Comparison of ENCODE assay signal across 14 cellular contexts in the genomic region with DNA sequence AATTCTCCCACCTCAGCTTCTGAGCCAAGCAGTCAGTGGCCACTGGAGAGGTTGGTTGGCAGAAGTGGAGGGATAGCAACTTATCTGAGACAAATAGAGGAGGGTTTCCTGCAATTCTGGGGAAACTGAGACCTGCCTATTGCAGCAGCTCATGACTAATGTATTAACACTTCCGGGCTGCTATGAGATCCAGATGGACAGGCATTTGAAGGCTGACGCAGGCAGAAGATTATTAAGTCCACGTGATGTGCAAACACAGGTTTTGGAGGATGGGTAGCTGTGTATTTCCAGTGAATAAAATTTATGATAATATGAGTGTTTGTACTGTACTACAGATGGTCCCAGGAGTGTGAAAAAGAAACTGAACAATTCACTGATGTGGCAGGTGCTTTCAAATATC. TPM values are rescaled to one million over a fixed set of nuclear protein-coding genes. Genes with fewer than 3 reads are reported as not detected.
DNase-seq lines count a peak whose midpoint lies in the region; TF ChIP-seq lines count a peak whose summit lies in the region.
"Had no signal": no experiment of that assay in that cellular context is flagged by ENCODE, and none has a peak within 500 bp of the region (broad histone marks: within the 10 kb centered on the region; RNA-seq: fewer than 3 reads in every experiment).

No MANE protein-coding gene starts in this region.

- no peak overlapping the region for H3K4me3 Mint-ChIP-seq in activated naive CD4-positive, alpha-beta T cell treated with anti-CD3 and anti-CD28 coated beads, Interleukin-2, amount 50 U/mL, for 24 hours
- H3K4me3 Mint-ChIP-seq in activated naive CD4-positive, alpha-beta T cell treated with anti-CD3 and anti-CD28 coated beads, Interleukin-2, amount 10 ng/mL, durations not matched to agents 7 days and 5 days = no peak overlapping the region
- no peak overlapping the region for H3K4me3 Mint-ChIP-seq in osteocyte (ENCODE audit: unreplicated experiment)
- H3K4me3 Mint-ChIP-seq in chondrocyte (ENCODE audit: unreplicated experiment) = no peak overlapping the region
- H3K4me3 Mint-ChIP-seq: H9, IgD-negative memory B cell had no signal

- H3K4me1 Mint-ChIP-seq in activated naive CD4-positive, alpha-beta T cell treated with anti-CD3 and anti-CD28 coated beads, Interleukin-2, amount 50 U/mL, for 24 hours = no peaks in the 10 kb centered on the region
- peaks cover 3% of the 10 kb centered on the region for H3K4me1 Mint-ChIP-seq in activated naive CD4-positive, alpha-beta T cell treated with anti-CD3 and anti-CD28 coated beads, Interleukin-2, amount 10 ng/mL, durations not matched to agents 7 days and 5 days
- H3K4me1 Mint-ChIP-seq in osteocyte (ENCODE audit: unreplicated experiment) (peaks cover 2% of the 10 kb centered on the region), chondrocyte (ENCODE audit: low read depth) (peaks cover 6% of the 10 kb centered on the region)

- H3K27me3 Mint-ChIP-seq in activated naive CD4-positive, alpha-beta T cell treated with anti-CD3 and anti-CD28 coated beads, Interleukin-2, amount 50 U/mL, for 24 hours = peaks cover 3% of the 10 kb centered on the region
- peaks cover 57% of the 10 kb centered on the region for H3K27me3 Mint-ChIP-seq in activated naive CD4-positive, alpha-beta T cell treated with anti-CD3 and anti-CD28 coated beads, Interleukin-2, amount 10 ng/mL, durations not matched to agents 7 days and 5 days
- H3K27me3 Mint-ChIP-seq in osteocyte (ENCODE audit: unreplicated experiment) (peaks cover 44% of the 10 kb centered on the region), chondrocyte (ENCODE audit: low read depth) (peaks cover 6% of the 10 kb centered on the region)

- peak overlapping the region; percentile 77 for H3K27ac Mint-ChIP-seq in activated naive CD4-positive, alpha-beta T cell treated with anti-CD3 and anti-CD28 coated beads, Interleukin-2, amount 50 U/mL, for 24 hours
- no peak overlapping the region for H3K27ac Mint-ChIP-seq in activated naive CD4-positive, alpha-beta T cell treated with anti-CD3 and anti-CD28 coated beads, Interleukin-2, amount 10 ng/mL, durations not matched to agents 7 days and 5 days
- H3K27ac Mint-ChIP-seq in osteocyte (ENCODE audit: unreplicated experiment) (no peak overlapping the region), chondrocyte (ENCODE audit: unreplicated experiment) (no peak overlapping the region)
- H3K27ac Mint-ChIP-seq: IgD-negative memory B cell had no signal

- no peak for TF ChIP-seq CTCF in choroid plexus epithelial cell (conservative IDR thresholded peaks at IDR 0.05; ENCODE audit: low read depth, low read length)
- no peak for TF ChIP-seq CTCF in osteocyte (IDR thresholded peaks at IDR 0.05)
- TF ChIP-seq CTCF in chondrocyte (IDR thresholded peaks at IDR 0.05) = no peak

- no peak overlapping the region for H3K4me3 ChIP-seq in choroid plexus epithelial cell (ENCODE audit: low read depth, low read length)
- H3K4me3 ChIP-seq: BLaER1 treated with 17β-estradiol and CSF1 and Interleukin-3, amounts not matched to agents 10 nM and 100 nM; SJSA1 had no signal

- H3K36me3 Mint-ChIP-seq in activated naive CD4-positive, alpha-beta T cell treated with anti-CD3 and anti-CD28 coated beads, Interleukin-2, amount 50 U/mL, for 24 hours = no peaks in the 10 kb centered on the region
- no peaks in the 10 kb centered on the region for H3K36me3 Mint-ChIP-seq in activated naive CD4-positive, alpha-beta T cell treated with anti-CD3 and anti-CD28 coated beads, Interleukin-2, amount 10 ng/mL, durations not matched to agents 7 days and 5 days
- H3K36me3 Mint-ChIP-seq in osteocyte (ENCODE audit: unreplicated experiment) (no peaks in the 10 kb centered on the region), chondrocyte (ENCODE audit: low read depth) (no peaks in the 10 kb centered on the region)
- H3K36me3 Mint-ChIP-seq: IgD-negative memory B cell had no signal

- no peaks in the 10 kb centered on the region for H3K9me3 Mint-ChIP-seq in activated naive CD4-positive, alpha-beta T cell treated with anti-CD3 and anti-CD28 coated beads, Interleukin-2, amount 50 U/mL, for 24 hours
- H3K9me3 Mint-ChIP-seq in activated naive CD4-positive, alpha-beta T cell treated with anti-CD3 and anti-CD28 coated beads, Interleukin-2, amount 10 ng/mL, durations not matched to agents 7 days and 5 days = no peaks in the 10 kb centered on the region
- H3K9me3 Mint-ChIP-seq in osteocyte (ENCODE audit: unreplicated experiment) = no peaks in the 10 kb centered on the region
- no peaks in the 10 kb centered on the region for H3K9me3 Mint-ChIP-seq in chondrocyte (ENCODE audit: low read depth)
- H3K9me3 Mint-ChIP-seq: H9, IgD-negative memory B cell had no signal

- DNase-seq in activated naive CD4-positive, alpha-beta T cell treated with anti-CD3 and anti-CD28 coated beads, Interleukin-2, amount 10 ng/mL, durations not matched to agents 7 days and 5 days = no peak
- DNase-seq in NCI-H524 (lab: John Stamatoyannopoulos, UW) (peak; percentile 31 to 76), choroid plexus epithelial cell (ENCODE audit: low read depth) (peak; percentile 23), osteocyte (ENCODE audit: extremely low spot score, unreplicated experiment) (no peak), chondrocyte (ENCODE audit: low spot score) (no peak), islet precursor cell (no peak)
- DNase-seq: H9, MV-4-11, NCI-H2107, SW 1271 had no signal

- CTCF ChIA-PET in activated naive CD4-positive, alpha-beta T cell treated with anti-CD3 and anti-CD28 coated beads, Interleukin-2, amount 10 ng/mL, durations not matched to agents 7 days and 5 days (lab: Charles Lee) = interaction anchor here (0.6 to 11.5 kb wide), 9 partner anchors 19 to 261 kb away, joined by 3 to 220 read pairs (median 3); no protein-coding TSS in a partner anchor

RNA-seq across cellular contexts. Expression of gene CFAP161, which starts 28.5 kb away (rescaled TPM):
- total RNA-seq in osteocyte (not detected in 2 replicates), chondrocyte (not detected in 3 replicates)
- total RNA-seq: SJSA1 had no signal

Comparison
In these comparisons a context has a peak if more than half of its experiments do, and no peak if none do; other contexts are left out.
1. DNase-seq: peak in NCI-H524 (2 of 2) and choroid plexus epithelial cell (single experiment); none in activated naive CD4-positive, alpha-beta T cell treated with anti-CD3 and anti-CD28 coated beads, Interleukin-2, amount 10 ng/mL, durations not matched to agents 7 days and 5 days (single experiment), osteocyte (single experiment), chondrocyte (single experiment) and islet precursor cell (single experiment).